1 cellular context compared by ENCODE assay signal in genomic region chr19:17775991-17776803, GRCh38.
A peak's percentile ranks its signal among the peaks of the same experiment; 100 is the strongest.
TF ChIP-seq lines count a peak whose summit lies in the region.

No MANE protein-coding gene starts in this region.

TF ChIP-seq in GM12878, 131 proteins besides CTCF, POLR2A, EP300 and RAD21 (continued from another document):
- TF ChIP-seq HSF1 (IDR thresholded peaks at IDR 0.05; ENCODE audit: low read depth, low read length) (no peak), POU2F2 (IDR thresholded peaks at IDR 0.05; ENCODE audit: borderline replicate concordance, low read depth, low read length) (peak; percentile 73; the same call in 1 of the 3 replicates), MTA2 (IDR thresholded peaks at IDR 0.05; ENCODE audit: low read depth) (peak; percentile 89), SREBF1 (IDR thresholded peaks at IDR 0.05; ENCODE audit: low read length) (no peak), IRF4 (IDR thresholded peaks at IDR 0.05; ENCODE audit: low read depth, low read length) (peak; percentile 83), TCF3 (IDR thresholded peaks at IDR 0.05; ENCODE audit: borderline replicate concordance, insufficient read depth, low read depth, low read length) (peak; percentile 99), REST (IDR thresholded peaks at IDR 0.05; ENCODE audit: low read depth, low read length) (no peak; the same call in 1 of the 2 replicates), KLF5 (IDR thresholded peaks at IDR 0.05; ENCODE audit: partially characterized antibody) (peak; percentile 67), FOS (IDR thresholded peaks at IDR 0.05; ENCODE audit: borderline replicate concordance, extremely low read depth, insufficient read length) (no peak), ZSCAN29 (IDR thresholded peaks at IDR 0.05) (no peak), CREM (IDR thresholded peaks at IDR 0.05; ENCODE audit: low read depth) (peak; percentile 94; the same call in 1 of the 2 replicates), SMARCA5 (IDR thresholded peaks at IDR 0.05) (no peak; the same call in 1 of the 2 replicates), SUPT20H (IDR thresholded peaks at IDR 0.05; ENCODE audit: borderline replicate concordance, control insufficient read depth, low read depth, low read length) (no peak), RBBP5 (conservative IDR thresholded peaks at IDR 0.05) (no peak), RB1 (IDR thresholded peaks at IDR 0.05; ENCODE audit: borderline replicate concordance) (no peak), ZNF384 (IDR thresholded peaks at IDR 0.05; ENCODE audit: borderline replicate concordance, low read depth, low read length) (no peak), NRF1 (conservative IDR thresholded peaks at IDR 0.05; ENCODE audit: low read depth, low read length) (no peak), SPI1 (IDR thresholded peaks at IDR 0.05; ENCODE audit: borderline replicate concordance, insufficient read depth, low read depth, low read length) (no peak), JUND (IDR thresholded peaks at IDR 0.05; ENCODE audit: low read depth, low read length) (peak; percentile 53), E2F4 (IDR thresholded peaks at IDR 0.05; ENCODE audit: low read depth, low read length) (no peak), PML (IDR thresholded peaks at IDR 0.05; ENCODE audit: low read length) (peak; percentile 73; the same call in 1 of the 2 replicates), NR2F1 (conservative IDR thresholded peaks at IDR 0.05) (peak; percentile 98)
